10 cellular contexts compared by ENCODE assay signal in genomic region chr7:104328308-104328969, GRCh38. TPM values are rescaled to one million over a fixed set of nuclear protein-coding genes. Genes with fewer than 3 reads are reported as not detected.
A peak's percentile ranks its signal among the peaks of the same experiment; 100 is the strongest.
DNase-seq lines count a peak whose midpoint lies in the region; ATAC-seq, FAIRE-seq and TF ChIP-seq lines count a peak whose summit lies in the region.
"Had no signal": no experiment of that assay in that cellular context is flagged by ENCODE, and none has a peak within 500 bp of the region (broad histone marks: within the 10 kb centered on the region; RNA-seq: fewer than 3 reads in every experiment).

Gene LHFPL3 (plus strand): TSS chr7:104328603.

- H3K36me3 Mint-ChIP-seq in activated CD8-positive, alpha-beta T cell treated with anti-CD3 and anti-CD28 coated beads, Interleukin-2, amount 10 ng/mL, durations not matched to agents 7 days and 5 days (ENCODE audit: low read depth), result peaks cover 2% of the 10 kb centered on the region
- H3K36me3 Mint-ChIP-seq in type B pancreatic cell, result no peaks in the 10 kb centered on the region

- CTCF ChIA-PET in activated CD8-positive, alpha-beta T cell treated with anti-CD3 and anti-CD28 coated beads, Interleukin-2, amount 10 ng/mL, durations not matched to agents 7 days and 5 days (lab: Charles Lee), result no interaction called here

- H2AFZ ChIP-seq in keratinocyte (ENCODE audit: control insufficient read depth, low read length), result no peak within 1 kb of the TSS

- H3K4me2 ChIP-seq in keratinocyte (ENCODE audit: control insufficient read depth, extremely low read depth, insufficient read depth, low read depth, low read length), result peak within 1 kb of the TSS; percentile 36

- dilution Hi-C loops in keratinocyte (cut with MboI; ENCODE audit: extremely low pct_ligation_motif_present, low sequenced_read_pairs), result no loop called here

- no peaks in the 10 kb centered on the region for H3K36me3 ChIP-seq in keratinocyte (ENCODE audit: control insufficient read depth in 2 of 2, extremely low read depth in 1 of 2, insufficient read depth in 2 of 2, low read length in 2 of 2)

- H3K9me3 Mint-ChIP-seq in activated CD8-positive, alpha-beta T cell treated with anti-CD3 and anti-CD28 coated beads, Interleukin-2, amount 10 ng/mL, durations not matched to agents 7 days and 5 days (ENCODE audit: insufficient read depth), result no peaks in the 10 kb centered on the region
- H3K9me3 Mint-ChIP-seq in type B pancreatic cell, result no peaks in the 10 kb centered on the region

- H3K9me1 ChIP-seq in keratinocyte (ENCODE audit: control insufficient read depth, extremely low read depth, insufficient read depth, low read length), result no peaks in the 10 kb centered on the region

- no peak within 1 kb of the TSS for H3K27ac Mint-ChIP-seq in activated CD8-positive, alpha-beta T cell treated with anti-CD3 and anti-CD28 coated beads, Interleukin-2, amount 10 ng/mL, durations not matched to agents 7 days and 5 days
- H3K27ac Mint-ChIP-seq in type B pancreatic cell, result no peak within 1 kb of the TSS

- H3K79me2 ChIP-seq in keratinocyte (ENCODE audit: control insufficient read depth, insufficient read depth, low read length), result no peaks in the 10 kb centered on the region

- H3K27ac ChIP-seq in keratinocyte (ENCODE audit: control insufficient read depth, insufficient read depth, low read length), result no peak within 1 kb of the TSS

- peaks cover 38% of the 10 kb centered on the region for H3K27me3 ChIP-seq in keratinocyte (ENCODE audit: control insufficient read depth, extremely low read depth, insufficient read depth, low read length)

- ATAC-seq in activated CD8-positive, alpha-beta T cell treated with anti-CD3 and anti-CD28 coated beads, Interleukin-2, amount 10 ng/mL, durations not matched to agents 7 days and 5 days, result peak; percentile 57

- peaks cover 46% of the 10 kb centered on the region for H3K27me3 Mint-ChIP-seq in activated CD8-positive, alpha-beta T cell treated with anti-CD3 and anti-CD28 coated beads, Interleukin-2, amount 10 ng/mL, durations not matched to agents 7 days and 5 days (ENCODE audit: low read depth)
- H3K27me3 Mint-ChIP-seq in type B pancreatic cell, result peaks cover 86% of the 10 kb centered on the region

- TF ChIP-seq CTCF in keratinocyte (optimal IDR thresholded peaks at IDR 0.05 in 1 of 3, IDR thresholded peaks at IDR 0.05 in 1 of 3, conservative IDR thresholded peaks at IDR 0.05 in 1 of 3; ENCODE audit: extremely low read depth in 1 of 3, insufficient read depth in 2 of 3, low read length in 3 of 3) (no peak), type B pancreatic cell (conservative IDR thresholded peaks at IDR 0.05) (no peak)

- no peak within 1 kb of the TSS for H3K9ac ChIP-seq in keratinocyte (ENCODE audit: control insufficient read depth, extremely low read depth, insufficient read depth, low read length)

- no peak within 1 kb of the TSS for H3K4me3 ChIP-seq in keratinocyte (ENCODE audit: control insufficient read depth in 2 of 3, extremely low read depth in 1 of 3, insufficient read depth in 2 of 3, low read depth in 1 of 3, low read length in 3 of 3)

- H3K4me1 Mint-ChIP-seq in activated CD8-positive, alpha-beta T cell treated with anti-CD3 and anti-CD28 coated beads, Interleukin-2, amount 10 ng/mL, durations not matched to agents 7 days and 5 days (ENCODE audit: low read depth), result peaks cover 8% of the 10 kb centered on the region
- H3K4me1 Mint-ChIP-seq in type B pancreatic cell (ENCODE audit: unreplicated experiment), result peaks cover 9% of the 10 kb centered on the region

- no peaks in the 10 kb centered on the region for H3K4me1 ChIP-seq in keratinocyte (ENCODE audit: control insufficient read depth, extremely low read depth, insufficient read depth, low read length)

- POLR2A ChIA-PET in activated CD8-positive, alpha-beta T cell treated with anti-CD3 and anti-CD28 coated beads, Interleukin-2, amount 10 ng/mL, durations not matched to agents 7 days and 5 days (lab: Charles Lee), result no interaction called here

- H3K4me3 Mint-ChIP-seq in activated CD8-positive, alpha-beta T cell treated with anti-CD3 and anti-CD28 coated beads, Interleukin-2, amount 10 ng/mL, durations not matched to agents 7 days and 5 days, result peak within 1 kb of the TSS; percentile 22
- H3K4me3 Mint-ChIP-seq in type B pancreatic cell, result peak within 1 kb of the TSS; percentile 81

- no peaks in the 10 kb centered on the region for H3K9me3 ChIP-seq in keratinocyte (ENCODE audit: control insufficient read depth, low read depth, low read length)

- DNase-seq in activated gamma-delta T cell (lab: John Stamatoyannopoulos, UW) (peak; percentile 10), activated gamma-delta T cell treated with Interleukin-2 at 50 U/mL for 16 hours (no peak), keratinocyte (ENCODE audit: low read depth, low spot score) (no peak), type B pancreatic cell (ENCODE audit: extremely low spot score, unreplicated experiment) (peak; percentile 67), A172 (ENCODE audit: low spot score) (no peak), germinal center (ENCODE audit: low spot score) (no peak), HuH-7.5 (ENCODE audit: low spot score) (no peak)
- DNase-seq in activated CD8-positive, alpha-beta T cell treated with anti-CD3 and anti-CD28 coated beads, Interleukin-2, amount 10 ng/mL, durations not matched to agents 7 days and 5 days, result no peak

- H4K20me1 ChIP-seq in keratinocyte (ENCODE audit: control insufficient read depth, extremely low read depth, insufficient read depth, low read length), result no peaks in the 10 kb centered on the region

- no peak for FAIRE-seq in keratinocyte (lab: Jason Lieb, UNC)
- FAIRE-seq: D721Med had no signal

RNA-seq across cellular contexts. Expression of gene LHFPL3, which starts in this region (rescaled TPM):
- total RNA-seq in activated CD8-positive, alpha-beta T cell treated with anti-CD3 and anti-CD28 coated beads, Interleukin-2, amount 10 ng/mL, durations not matched to agents 7 days and 5 days, result not detected
- polyA plus RNA-seq in keratinocyte, result not detected in 3 replicates
- polyA plus RNA-seq in keratinocyte (2011; ENCODE audit: low read depth), result not detected
- polyA plus RNA-seq in keratinocyte (2011; cell fraction: cytosol; rRNA removed), result not detected in 2 replicates
- polyA plus RNA-seq in keratinocyte (2011; cell fraction: nucleus; rRNA removed), result not detected in 2 replicates
- not detected in 2 replicates for polyA plus RNA-seq in keratinocyte (2012; ENCODE audit: low replicate concordance)
- polyA minus RNA-seq in keratinocyte, result not detected in 3 replicates
- not detected for polyA minus RNA-seq in keratinocyte (2011; cell fraction: cytosol; rRNA and poly(A)+ RNA removed)
- not detected in 2 replicates for polyA minus RNA-seq in keratinocyte (2011; cell fraction: nucleus; rRNA and poly(A)+ RNA removed)
- total RNA-seq in type B pancreatic cell (ENCODE audit: low replicate concordance), result 0.31 TPM in 1 of 2 replicates, not detected in the other
- not detected in 2 replicates for total RNA-seq in A172 (2014; rRNA removed; shearing (Covaris generic))
- total RNA-seq: lung microvascular endothelial cell had no signal

Comparison
In these comparisons a context has a peak if more than half of its experiments do, and no peak if none do; other contexts are left out.
1. Peak in ATAC-seq in activated CD8-positive, alpha-beta T cell treated with anti-CD3 and anti-CD28 coated beads, Interleukin-2, amount 10 ng/mL, durations not matched to agents 7 days and 5 days; RNA of the gene not detected or under 1 TPM.
2. Peak in DNase-seq in type B pancreatic cell; RNA of the gene not detected or under 1 TPM.